8 cellular contexts compared by ENCODE assay signal in the genomic region with DNA sequence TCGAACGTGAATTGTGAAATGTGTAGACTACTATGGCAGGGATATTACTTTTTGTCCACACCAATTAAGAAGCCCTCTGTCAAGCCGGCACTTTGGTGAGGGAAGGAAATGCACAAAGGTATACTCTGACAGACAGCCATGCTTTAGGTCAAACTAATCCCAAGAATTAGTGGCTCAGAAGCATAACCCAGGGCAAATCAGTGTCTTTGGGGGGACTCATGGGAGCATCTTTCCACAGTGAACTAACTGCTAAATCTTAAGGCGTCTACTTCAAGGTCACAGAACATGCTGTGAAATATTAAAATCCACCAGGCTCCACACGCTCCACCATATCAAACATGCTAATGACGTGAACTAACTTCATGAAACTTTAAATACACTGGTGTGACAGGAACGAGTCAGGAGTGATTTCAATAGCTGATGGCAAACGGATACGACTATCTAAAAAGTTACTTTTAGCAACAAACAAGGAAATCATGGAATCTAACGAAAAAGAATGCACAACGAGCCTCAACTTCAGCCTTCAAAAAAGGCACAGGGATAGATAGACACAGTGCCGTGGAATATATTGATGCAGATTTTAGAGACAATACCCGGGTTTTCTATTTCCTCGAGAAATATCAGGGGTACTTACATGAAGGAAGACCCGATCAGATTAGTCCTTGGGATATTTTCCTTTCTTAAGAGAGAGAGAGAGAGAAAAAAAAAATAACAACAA. TPM values are rescaled to one million over a fixed set of nuclear protein-coding genes. Genes with fewer than 3 reads are reported as not detected.
DNase-seq lines count a peak whose midpoint lies in the region; ATAC-seq and TF ChIP-seq lines count a peak whose summit lies in the region.

No MANE protein-coding gene starts in this region.

- TSS peak; percentile 73 for BruUV-seq in A673 (replicated peaks; lab: Mats Ljungman, UMichigan)

- POLR2A ChIA-PET in A673 (lab: Charles Lee; ENCODE audit: low non-redundant PET), result interaction anchor here (0.6 kb wide), 1 partner anchor 228 kb away, joined by 5 read pairs; no protein-coding TSS in a partner anchor

- peak overlapping the region; percentile 90 for H3K4me3 Mint-ChIP-seq in activated naive CD8-positive, alpha-beta T cell treated with anti-CD3 and anti-CD28 coated beads, Interleukin-2, amount 50 U/mL, for 24 hours
- H3K4me3 Mint-ChIP-seq in stimulated activated effector memory CD8-positive, alpha-beta T cell treated with anti-CD3 and anti-CD28 coated beads, Interleukin-12 subunit alpha, Interleukin-12 subunit beta, amount 100 ng/mL, for 72 hours, result peak overlapping the region; percentile 74

- peak overlapping the region; percentile 61 for H3K4me3 ChIP-seq in A673 (ENCODE audit: low read depth, low read length, poor library complexity, severe bottlenecking)
- H3K4me3 ChIP-seq in iPS-20b (ENCODE audit: low read length), result peak overlapping the region; percentile 80
- H3K4me3 ChIP-seq in effector memory CD4-positive, alpha-beta T cell (ENCODE audit: insufficient read depth, low read depth, low read length, poor library complexity, severe bottlenecking), result no peak overlapping the region

- peaks cover 75% of the 10 kb centered on the region for H3K27me3 Mint-ChIP-seq in activated naive CD8-positive, alpha-beta T cell treated with anti-CD3 and anti-CD28 coated beads, Interleukin-2, amount 50 U/mL, for 24 hours

- no peak for ATAC-seq in activated naive CD8-positive, alpha-beta T cell treated with anti-CD3 and anti-CD28 coated beads, Interleukin-2, amount 50 U/mL, for 24 hours
- no peak for ATAC-seq in stimulated activated effector memory CD8-positive, alpha-beta T cell treated with anti-CD3 and anti-CD28 coated beads, Interleukin-12 subunit alpha, Interleukin-12 subunit beta, amount 100 ng/mL, for 72 hours

- no peaks in the 10 kb centered on the region for H3K9me3 ChIP-seq in A673 (ENCODE audit: low read depth, low read length, poor library complexity, severe bottlenecking)
- H3K9me3 ChIP-seq in iPS-20b (ENCODE audit: insufficient read depth, low read depth, low read length), result no peaks in the 10 kb centered on the region
- H3K9me3 ChIP-seq in effector memory CD4-positive, alpha-beta T cell (ENCODE audit: control insufficient read depth, low read length), result no peaks in the 10 kb centered on the region

- no peaks in the 10 kb centered on the region for H3K9me3 Mint-ChIP-seq in activated naive CD8-positive, alpha-beta T cell treated with anti-CD3 and anti-CD28 coated beads, Interleukin-2, amount 50 U/mL, for 24 hours
- no peaks in the 10 kb centered on the region for H3K9me3 Mint-ChIP-seq in stimulated activated effector memory CD8-positive, alpha-beta T cell treated with anti-CD3 and anti-CD28 coated beads, Interleukin-12 subunit alpha, Interleukin-12 subunit beta, amount 100 ng/mL, for 72 hours

- no peaks in the 10 kb centered on the region for H3K36me3 Mint-ChIP-seq in activated naive CD8-positive, alpha-beta T cell treated with anti-CD3 and anti-CD28 coated beads, Interleukin-2, amount 50 U/mL, for 24 hours (ENCODE audit: low read depth)
- no peaks in the 10 kb centered on the region for H3K36me3 Mint-ChIP-seq in stimulated activated effector memory CD8-positive, alpha-beta T cell treated with anti-CD3 and anti-CD28 coated beads, Interleukin-12 subunit alpha, Interleukin-12 subunit beta, amount 100 ng/mL, for 72 hours

- no peak for TF ChIP-seq CTCF in A673 (conservative IDR thresholded peaks at IDR 0.05; ENCODE audit: low read depth, low read length)

- H3K27ac ChIP-seq in A673 (ENCODE audit: low read depth, low read length, poor library complexity, severe bottlenecking) (peak overlapping the region; percentile 55), iPS-20b (ENCODE audit: low read length) (no peak overlapping the region)
- no peak overlapping the region for H3K27ac ChIP-seq in effector memory CD4-positive, alpha-beta T cell (ENCODE audit: insufficient read depth, low read length, poor library complexity, severe bottlenecking)

- DNase-seq in A673 (ENCODE audit: low spot score), result peak; percentile 3
- DNase-seq in HT1080 (ENCODE audit: low read depth), result peak; percentile 17
- no peak for DNase-seq in activated naive CD8-positive, alpha-beta T cell treated with anti-CD3 and anti-CD28 coated beads, Interleukin-2, amount 50 U/mL, for 24 hours
- DNase-seq in stimulated activated effector memory CD8-positive, alpha-beta T cell treated with anti-CD3 and anti-CD28 coated beads, Interleukin-12 subunit alpha, Interleukin-12 subunit beta, amount 100 ng/mL, for 72 hours (ENCODE audit: low spot score in 2 of 2), result no peak
- no peak for DNase-seq in NK-92 treated with Interleukin-12 subunit alpha and Interleukin-12 subunit beta, amount 100 ng/mL, for 24 hours (lab: John Stamatoyannopoulos, UW)
- no peak for DNase-seq in effector memory CD4-positive, alpha-beta T cell
- DNase-seq in Ammon's horn (ENCODE audit: low spot score), result no peak

- peaks cover 10% of the 10 kb centered on the region for H3K27me3 ChIP-seq in A673 (replicated peaks; ENCODE audit: insufficient read depth, low read depth, low read length, poor library complexity)
- H3K27me3 ChIP-seq in iPS-20b (ENCODE audit: insufficient read depth, low read length), result peaks cover 62% of the 10 kb centered on the region
- peaks cover 10% of the 10 kb centered on the region for H3K27me3 ChIP-seq in effector memory CD4-positive, alpha-beta T cell (replicated peaks; ENCODE audit: control insufficient read depth, insufficient read depth, low read length, poor library complexity, severe bottlenecking)

- CTCF ChIA-PET in A673 (lab: Charles Lee), result no interaction called here

- H3K27ac Mint-ChIP-seq in activated naive CD8-positive, alpha-beta T cell treated with anti-CD3 and anti-CD28 coated beads, Interleukin-2, amount 50 U/mL, for 24 hours, result peak overlapping the region; percentile 87
- H3K27ac Mint-ChIP-seq in stimulated activated effector memory CD8-positive, alpha-beta T cell treated with anti-CD3 and anti-CD28 coated beads, Interleukin-12 subunit alpha, Interleukin-12 subunit beta, amount 100 ng/mL, for 72 hours, result no peak overlapping the region

- H3K9ac ChIP-seq in iPS-20b (ENCODE audit: low read depth, low read length), result no peak overlapping the region; the same call in 1 of the 2 replicates

- intact Hi-C loops in A673 (cut with micrococcal nuclease; ENCODE audit: unreplicated experiment), result loop anchor here (2.0 to 10.0 kb wide), 4 partner anchors 95 to 1382 kb away; no protein-coding TSS in a partner anchor

- H3K4me1 ChIP-seq in A673 (ENCODE audit: insufficient read depth, low read length, poor library complexity, severe bottlenecking), result peaks cover 12% of the 10 kb centered on the region
- no peaks in the 10 kb centered on the region for H3K4me1 ChIP-seq in iPS-20b (ENCODE audit: insufficient read depth, low read length)
- peaks cover 9% of the 10 kb centered on the region for H3K4me1 ChIP-seq in effector memory CD4-positive, alpha-beta T cell (ENCODE audit: control insufficient read depth, insufficient read depth, low read length, poor library complexity, severe bottlenecking)

- H3K36me3 ChIP-seq in A673 (ENCODE audit: insufficient read depth, low read length, poor library complexity, severe bottlenecking) (no peaks in the 10 kb centered on the region), iPS-20b (ENCODE audit: insufficient read depth, low read depth, low read length) (no peaks in the 10 kb centered on the region)
- H3K36me3 ChIP-seq in effector memory CD4-positive, alpha-beta T cell (ENCODE audit: control insufficient read depth, insufficient read depth, low read length), result no peaks in the 10 kb centered on the region

- peaks cover 24% of the 10 kb centered on the region for H3K4me1 Mint-ChIP-seq in activated naive CD8-positive, alpha-beta T cell treated with anti-CD3 and anti-CD28 coated beads, Interleukin-2, amount 50 U/mL, for 24 hours
- peaks cover 21% of the 10 kb centered on the region for H3K4me1 Mint-ChIP-seq in stimulated activated effector memory CD8-positive, alpha-beta T cell treated with anti-CD3 and anti-CD28 coated beads, Interleukin-12 subunit alpha, Interleukin-12 subunit beta, amount 100 ng/mL, for 72 hours

RNA-seq across cellular contexts. Expression of a gene that starts 0.5 kb away (rescaled TPM):
- 2.0 and 3.6 TPM in 2 replicates for total RNA-seq in A673 (2021)
- total RNA-seq in HT1080 (2014; rRNA removed; shearing (Covaris generic)), result 2.2 and 3.1 TPM in 2 replicates
- polyA plus RNA-seq in HT1080 (2015; cell fraction: cytosol; rRNA removed), result 0.99 and 1.1 TPM in 2 replicates
- polyA plus RNA-seq in HT1080 (2015; cell fraction: nucleus; rRNA removed), result 1.9 and 3.3 TPM in 2 replicates

Comparison
In these comparisons a context has a peak if more than half of its experiments do, and no peak if none do; other contexts are left out.
1. DNase-seq: peak in A673 (single experiment) and HT1080 (single experiment); none in activated naive CD8-positive, alpha-beta T cell treated with anti-CD3 and anti-CD28 coated beads, Interleukin-2, amount 50 U/mL, for 24 hours (single experiment), stimulated activated effector memory CD8-positive, alpha-beta T cell treated with anti-CD3 and anti-CD28 coated beads, Interleukin-12 subunit alpha, Interleukin-12 subunit beta, amount 100 ng/mL, for 72 hours (0 of 2), NK-92 treated with Interleukin-12 subunit alpha and Interleukin-12 subunit beta, amount 100 ng/mL, for 24 hours (single experiment), effector memory CD4-positive, alpha-beta T cell (0 of 3) and Ammon's horn (single experiment).